ENCODE assay signal across 8 cellular contexts in genomic region chr17:58632324-58633314, GRCh38. TPM values are rescaled to one million over a fixed set of nuclear protein-coding genes. Genes with fewer than 3 reads are reported as not detected.
A peak's percentile ranks its signal among the peaks of the same experiment; 100 is the strongest.
DNase-seq lines count a peak whose midpoint lies in the region; TF ChIP-seq lines count a peak whose summit lies in the region.

No MANE protein-coding gene starts in this region.

- no peak for DNase-seq in AG10803 (ENCODE audit: low read depth)
- peak; percentile 13 for DNase-seq in MV-4-11 (lab: John Stamatoyannopoulos, UW)
- DNase-seq in choroid plexus epithelial cell (ENCODE audit: low read depth): no peak
- DNase-seq in HuH-7 (ENCODE audit: low spot score): no peak
- DNase-seq in GDM1 (lab: John Stamatoyannopoulos, UW): no peak
- no peak for DNase-seq in NCI-H1105 (lab: John Stamatoyannopoulos, UW)
- DNase-seq in mesenteric fat pad (ENCODE audit: low spot score): no peak

- H3K4me3 ChIP-seq in AG10803 (ENCODE audit: low read length) (peak overlapping the region; percentile 63), choroid plexus epithelial cell (ENCODE audit: low read depth, low read length) (peak overlapping the region; percentile 51), muscle layer of duodenum (ENCODE audit: low read depth in 1 of 2, low read length in 2 of 2) (peak overlapping the region; percentile 53 to 71)

- no peak for TF ChIP-seq CTCF in AG10803 (conservative IDR thresholded peaks at IDR 0.05; ENCODE audit: low read length)
- TF ChIP-seq CTCF in choroid plexus epithelial cell (conservative IDR thresholded peaks at IDR 0.05; ENCODE audit: low read depth, low read length): no peak

- H3K27me3 ChIP-seq in muscle layer of duodenum (ENCODE audit: low read depth, low read length): no peaks in the 10 kb centered on the region

- H3K9me3 ChIP-seq in muscle layer of duodenum (ENCODE audit: control insufficient read depth in 1 of 2, low read length in 2 of 2): no peaks in the 10 kb centered on the region

- H3K27ac ChIP-seq in muscle layer of duodenum (ENCODE audit: low read length): peak overlapping the region; percentile 96

- no peaks in the 10 kb centered on the region for H3K36me3 ChIP-seq in muscle layer of duodenum (ENCODE audit: control insufficient read depth in 1 of 2, insufficient read depth in 2 of 2, low read length in 2 of 2)

- H3K4me1 ChIP-seq in muscle layer of duodenum (ENCODE audit: control insufficient read depth in 1 of 2, insufficient read depth in 2 of 2, low read length in 2 of 2): peaks cover 0 to 4% of the 10 kb centered on the region in 2 donors

RNA-seq across cellular contexts. Expression of gene TEX14, which starts 59.2 kb away (rescaled TPM):
- 0.10 TPM for total RNA-seq in mesenteric fat pad

RNA-seq across cellular contexts. Expression of gene RAD51C, which starts 59.8 kb away (rescaled TPM):
- total RNA-seq in mesenteric fat pad: 21.9 TPM
